In genomic region chr11:46889689-46890475, GRCh38 we compare ENCODE assay signal across 9 cellular contexts. TPM values are rescaled to one million over a fixed set of nuclear protein-coding genes. Genes with fewer than 3 reads are reported as not detected.
DNase-seq lines count a peak whose midpoint lies in the region; ATAC-seq and TF ChIP-seq lines count a peak whose summit lies in the region.
"Had no signal": no experiment of that assay in that cellular context is flagged by ENCODE, and none has a peak within 500 bp of the region (broad histone marks: within the 10 kb centered on the region; RNA-seq: fewer than 3 reads in every experiment).

No MANE protein-coding gene starts in this region.

- DNase-seq in NCI-H510A treated with DMSO at 0.1 percent for 48 hours (lab: John Stamatoyannopoulos, UW) (peak; percentile 15), NCI-H510A (lab: John Stamatoyannopoulos, UW) (no peak), MG63 (peak; percentile 28), SHP77 (lab: John Stamatoyannopoulos, UW) (peak; percentile 55 to 60), transverse colon (peak; percentile 78)
- peak; percentile 46 for DNase-seq in activated T-helper 2 cell treated with anti-CD3 and anti-CD28 coated beads, Interferon-gamma antibody, Interleukin-2, Interleukin-4, amounts not matched to agents 10 μg/mL and 5 μg/mL and 100 μg/mL, durations not matched to agents 14 hours and 24 hours and 36 hours (ENCODE audit: low spot score)

- no peak overlapping the region for H3K27ac Mint-ChIP-seq in activated T-helper 2 cell treated with anti-CD3 and anti-CD28 coated beads, Interferon-gamma antibody, Interleukin-2, Interleukin-4, amounts not matched to agents 10 μg/mL and 5 μg/mL and 100 μg/mL, durations not matched to agents 14 hours and 24 hours and 36 hours

- no peak overlapping the region for H3K27ac ChIP-seq in gastroesophageal sphincter
- no peak overlapping the region for H3K27ac ChIP-seq in parathyroid adenoma
- no peak overlapping the region for H3K27ac ChIP-seq in transverse colon
- H3K27ac ChIP-seq: BLaER1 treated with 17β-estradiol and CSF1 and Interleukin-3, amounts not matched to agents 10 nM and 100 nM had no signal

- H3K4me3 Mint-ChIP-seq in activated T-helper 2 cell treated with anti-CD3 and anti-CD28 coated beads, Interferon-gamma antibody, Interleukin-2, Interleukin-4, amounts not matched to agents 10 μg/mL and 5 μg/mL and 100 μg/mL, durations not matched to agents 14 hours and 24 hours and 36 hours (ENCODE audit: low read depth) = no peak overlapping the region

- ATAC-seq in gastroesophageal sphincter = peak; percentile 68

- H3K4me1 ChIP-seq in gastroesophageal sphincter = no peaks in the 10 kb centered on the region
- H3K4me1 ChIP-seq in parathyroid adenoma = no peaks in the 10 kb centered on the region
- H3K4me1 ChIP-seq in transverse colon = no peaks in the 10 kb centered on the region

- no peak overlapping the region for H3K4me3 ChIP-seq in MG63
- H3K4me3 ChIP-seq in gastroesophageal sphincter = no peak overlapping the region
- no peak overlapping the region for H3K4me3 ChIP-seq in parathyroid adenoma (ENCODE audit: low read depth, low read length)
- H3K4me3 ChIP-seq in transverse colon = no peak overlapping the region
- H3K4me3 ChIP-seq: BLaER1 treated with 17β-estradiol and CSF1 and Interleukin-3, amounts not matched to agents 10 nM and 100 nM had no signal

- peaks cover 2% of the 10 kb centered on the region for H3K27me3 Mint-ChIP-seq in activated T-helper 2 cell treated with anti-CD3 and anti-CD28 coated beads, Interferon-gamma antibody, Interleukin-2, Interleukin-4, amounts not matched to agents 10 μg/mL and 5 μg/mL and 100 μg/mL, durations not matched to agents 14 hours and 24 hours and 36 hours (ENCODE audit: low read depth)

- H3K27me3 ChIP-seq in MG63 (peaks cover 6% of the 10 kb centered on the region; the same call in 1 of the 2 replicates), gastroesophageal sphincter (no peaks in the 10 kb centered on the region), parathyroid adenoma (ENCODE audit: control insufficient read depth, insufficient read depth, low read length) (no peaks in the 10 kb centered on the region), transverse colon (no peaks in the 10 kb centered on the region)
- H3K27me3 ChIP-seq: BLaER1 treated with 17β-estradiol and CSF1 and Interleukin-3, amounts not matched to agents 10 nM and 100 nM had no signal

- H3K9me3 Mint-ChIP-seq in activated T-helper 2 cell treated with anti-CD3 and anti-CD28 coated beads, Interferon-gamma antibody, Interleukin-2, Interleukin-4, amounts not matched to agents 10 μg/mL and 5 μg/mL and 100 μg/mL, durations not matched to agents 14 hours and 24 hours and 36 hours = no peaks in the 10 kb centered on the region

- in situ Hi-C loops in transverse colon (cut with MboI; ENCODE audit: low pct_ligation_motif_present in 1 of 4, low pct_unique_long_range_greater_than_20kb in 1 of 4, low sequenced_read_pairs in 3 of 4) = loop anchor here (5.0 to 10.0 kb wide), 3 partner anchors 262 to 272 kb away; no protein-coding TSS in a partner anchor

- H3K4me2 ChIP-seq in parathyroid adenoma (ENCODE audit: low read length) = no peak overlapping the region

- TF ChIP-seq EP300 in gastroesophageal sphincter (IDR thresholded peaks at IDR 0.05) (no peak), transverse colon (IDR thresholded peaks at IDR 0.05; ENCODE audit: low read depth) (no peak)

- TF ChIP-seq POLR2A in gastroesophageal sphincter (IDR thresholded peaks at IDR 0.05) = no peak
- no peak for TF ChIP-seq POLR2A in transverse colon (IDR thresholded peaks at IDR 0.05)

- peak in 3 of 4 experiments; percentile 87 to 96 (median 95) for TF ChIP-seq CTCF in gastroesophageal sphincter (IDR thresholded peaks at IDR 0.05)
- TF ChIP-seq CTCF in parathyroid adenoma (IDR thresholded peaks at IDR 0.05) = peak; percentile 87
- TF ChIP-seq CTCF in transverse colon (IDR thresholded peaks at IDR 0.05) = peak; percentile 84 to 94 (median 90)

- 33 to 60% methylated on average over 7 to 18 of the region's 23 CpGs for WGBS in gastroesophageal sphincter (ENCODE audit: low coverage in 1 of 2), 2 donors
- 65 to 90% methylated on average over 6 to 23 of the region's 23 CpGs for WGBS in transverse colon (ENCODE audit: low coverage in 1 of 2), 2 donors

- intact Hi-C loops in activated T-helper 2 cell treated with anti-CD3 and anti-CD28 coated beads, Interferon-gamma antibody, Interleukin-2, Interleukin-4, amounts not matched to agents 10 μg/mL and 5 μg/mL and 100 μg/mL, durations not matched to agents 14 hours and 24 hours and 36 hours (cut with micrococcal nuclease) = loop anchor here (1.0 kb wide), 1 partner anchor 263 kb away; no protein-coding TSS in a partner anchor
- intact Hi-C loops in transverse colon (cut with DNase I; ENCODE audit: low total_unique reads) = loop anchor here (2.0 to 5.0 kb wide), 2 partner anchors 265 to 467 kb away; no protein-coding TSS in a partner anchor

- no peaks in the 10 kb centered on the region for H3K36me3 Mint-ChIP-seq in activated T-helper 2 cell treated with anti-CD3 and anti-CD28 coated beads, Interferon-gamma antibody, Interleukin-2, Interleukin-4, amounts not matched to agents 10 μg/mL and 5 μg/mL and 100 μg/mL, durations not matched to agents 14 hours and 24 hours and 36 hours (ENCODE audit: low read depth)

- H3K79me2 ChIP-seq in parathyroid adenoma = no peaks in the 10 kb centered on the region

- H3K4me1 Mint-ChIP-seq in activated T-helper 2 cell treated with anti-CD3 and anti-CD28 coated beads, Interferon-gamma antibody, Interleukin-2, Interleukin-4, amounts not matched to agents 10 μg/mL and 5 μg/mL and 100 μg/mL, durations not matched to agents 14 hours and 24 hours and 36 hours (ENCODE audit: low read depth) = peaks cover 5% of the 10 kb centered on the region

- no peak overlapping the region for H2AFZ ChIP-seq in parathyroid adenoma

- H3K36me3 ChIP-seq in MG63 = no peaks in the 10 kb centered on the region
- peaks cover 0 to 18% of the 10 kb centered on the region in 2 donors for H3K36me3 ChIP-seq in gastroesophageal sphincter
- no peaks in the 10 kb centered on the region for H3K36me3 ChIP-seq in parathyroid adenoma (ENCODE audit: control insufficient read depth, insufficient read depth, low read length)
- peaks cover 0 to 7% (median 0%) of the 10 kb centered on the region in 4 donors for H3K36me3 ChIP-seq in transverse colon
- H3K36me3 ChIP-seq: BLaER1 treated with 17β-estradiol and CSF1 and Interleukin-3, amounts not matched to agents 10 nM and 100 nM had no signal

- H3K9ac ChIP-seq in parathyroid adenoma = no peak overlapping the region
- H3K9ac ChIP-seq: BLaER1 treated with 17β-estradiol and CSF1 and Interleukin-3, amounts not matched to agents 10 nM and 100 nM had no signal

- H3K9me3 ChIP-seq in MG63 (no peaks in the 10 kb centered on the region), gastroesophageal sphincter (no peaks in the 10 kb centered on the region), parathyroid adenoma (ENCODE audit: control insufficient read depth, low read length) (no peaks in the 10 kb centered on the region), transverse colon (no peaks in the 10 kb centered on the region)
- H3K9me3 ChIP-seq: BLaER1 treated with 17β-estradiol and CSF1 and Interleukin-3, amounts not matched to agents 10 nM and 100 nM had no signal

RNA-seq across cellular contexts. Expression of gene LRP4, which starts 28.5 kb away (rescaled TPM):
- total RNA-seq in MG63 (2014; rRNA removed; shearing (Covaris generic); ENCODE audit: low replicate concordance) = 0.03 TPM in 1 of 2 replicates, not detected in the other
- 0.07 and 0.21 TPM in 2 replicates for total RNA-seq in activated T-helper 2 cell treated with anti-CD3 and anti-CD28 coated beads, Interferon-gamma antibody, Interleukin-2, Interleukin-4, amounts not matched to agents 10 μg/mL and 5 μg/mL and 100 μg/mL, durations not matched to agents 14 hours and 24 hours and 36 hours
- 1 to 10 TPM; 2.6 to 9.8 (median 6.7) TPM for total RNA-seq in gastroesophageal sphincter
- total RNA-seq in transverse colon = 10 to 100 TPM in 3 of 4 donors, 1 to 10 TPM in 1; 7.9 to 52.4 (median 16.2) TPM

RNA-seq across cellular contexts. Expression of gene CKAP5, which starts 43.8 kb away (rescaled TPM):
- total RNA-seq in MG63 (2014; rRNA removed; shearing (Covaris generic); ENCODE audit: low replicate concordance) = 61.6 and 65.4 TPM in 2 replicates
- 127 and 136 TPM in 2 replicates for total RNA-seq in activated T-helper 2 cell treated with anti-CD3 and anti-CD28 coated beads, Interferon-gamma antibody, Interleukin-2, Interleukin-4, amounts not matched to agents 10 μg/mL and 5 μg/mL and 100 μg/mL, durations not matched to agents 14 hours and 24 hours and 36 hours
- total RNA-seq in gastroesophageal sphincter (10 to 100 TPM; 39.8 to 46.9 (median 43.4) TPM), transverse colon (10 to 100 TPM in 3 of 4 donors, 1 to 10 TPM in 1; 9.7 to 32.2 (median 28.1) TPM)

RNA-seq across cellular contexts. Expression of gene CSTPP1, which starts 46.7 kb away (rescaled TPM):
- 1.6 and 5.2 TPM in 2 replicates for total RNA-seq in MG63 (2014; rRNA removed; shearing (Covaris generic); ENCODE audit: low replicate concordance)
- total RNA-seq in activated T-helper 2 cell treated with anti-CD3 and anti-CD28 coated beads, Interferon-gamma antibody, Interleukin-2, Interleukin-4, amounts not matched to agents 10 μg/mL and 5 μg/mL and 100 μg/mL, durations not matched to agents 14 hours and 24 hours and 36 hours = 17.8 and 19.0 TPM in 2 replicates
- 10 to 100 TPM; 19.1 to 27.0 (median 21.8) TPM for total RNA-seq in gastroesophageal sphincter
- 10 to 100 TPM; 18.3 to 27.0 (median 24.6) TPM for total RNA-seq in transverse colon
